In the genomic region with DNA sequence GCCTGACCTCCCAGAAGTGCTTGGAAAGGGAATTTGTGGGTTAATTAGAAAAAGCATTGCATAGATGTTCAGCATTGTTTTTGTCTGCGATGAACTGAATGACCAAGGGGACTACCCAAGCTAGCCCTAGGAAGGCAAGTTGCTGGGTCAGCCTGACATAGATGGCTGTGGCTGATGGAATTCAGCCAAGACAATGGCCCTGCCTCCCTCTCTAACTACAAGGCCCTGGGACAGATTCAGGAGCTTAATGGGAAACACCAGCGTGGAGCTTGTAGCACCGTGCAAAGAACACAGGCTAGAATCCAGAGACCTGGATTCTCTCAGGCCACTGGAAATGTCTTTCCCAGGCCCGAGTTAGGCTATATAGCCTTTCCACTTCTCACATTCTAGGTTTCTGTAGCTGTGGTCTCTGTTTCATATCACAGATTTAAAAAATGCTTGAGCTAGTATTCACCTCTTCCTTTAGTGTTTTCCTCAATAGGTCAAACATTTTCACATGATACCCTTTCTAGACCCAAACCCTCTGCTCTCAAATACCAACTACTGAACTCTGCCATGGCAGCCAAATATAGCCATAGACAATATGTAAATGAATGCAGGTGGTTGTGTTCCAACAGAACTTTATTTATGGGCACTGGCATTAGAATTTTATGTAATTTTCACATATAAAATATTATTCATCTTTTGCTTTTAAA, we compare ENCODE assay signal across 1 cellular context.
TF ChIP-seq lines count a peak whose summit lies in the region.

No MANE protein-coding gene starts in this region.

TF ChIP-seq in WTC11, 78 proteins besides CTCF, POLR2A, EP300 and RAD21 (continued from another document):
- TF ChIP-seq, protein P1, sequence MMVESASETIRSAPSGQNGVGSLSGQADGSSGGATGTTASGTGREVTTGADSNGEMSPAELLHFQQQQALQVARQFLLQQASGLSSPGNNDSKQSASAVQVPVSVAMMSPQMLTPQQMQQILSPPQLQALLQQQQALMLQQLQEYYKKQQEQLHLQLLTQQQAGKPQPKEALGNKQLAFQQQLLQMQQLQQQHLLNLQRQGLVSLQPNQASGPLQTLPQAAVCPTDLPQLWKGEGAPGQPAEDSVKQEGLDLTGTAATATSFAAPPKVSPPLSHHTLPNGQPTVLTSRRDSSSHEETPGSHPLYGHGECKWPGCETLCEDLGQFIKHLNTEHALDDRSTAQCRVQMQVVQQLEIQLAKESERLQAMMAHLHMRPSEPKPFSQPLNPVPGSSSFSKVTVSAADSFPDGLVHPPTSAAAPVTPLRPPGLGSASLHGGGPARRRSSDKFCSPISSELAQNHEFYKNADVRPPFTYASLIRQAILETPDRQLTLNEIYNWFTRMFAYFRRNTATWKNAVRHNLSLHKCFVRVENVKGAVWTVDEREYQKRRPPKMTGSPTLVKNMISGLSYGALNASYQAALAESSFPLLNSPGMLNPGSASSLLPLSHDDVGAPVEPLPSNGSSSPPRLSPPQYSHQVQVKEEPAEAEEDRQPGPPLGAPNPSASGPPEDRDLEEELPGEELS (CRISPR knock-in tag; IDR thresholded peaks at IDR 0.05), result no peak
- TF ChIP-seq FOXP1 (CRISPR knock-in tag; IDR thresholded peaks at IDR 0.05; ENCODE audit: borderline replicate concordance) (no peak), GTF2I (CRISPR knock-in tag; conservative IDR thresholded peaks at IDR 0.05) (no peak), ETV6 (CRISPR knock-in tag; IDR thresholded peaks at IDR 0.05) (no peak), ELF4 (CRISPR knock-in tag; IDR thresholded peaks at IDR 0.05; ENCODE audit: low read depth) (no peak), TEAD1 (CRISPR knock-in tag; IDR thresholded peaks at IDR 0.05) (no peak)
- TF ChIP-seq, protein P2, sequence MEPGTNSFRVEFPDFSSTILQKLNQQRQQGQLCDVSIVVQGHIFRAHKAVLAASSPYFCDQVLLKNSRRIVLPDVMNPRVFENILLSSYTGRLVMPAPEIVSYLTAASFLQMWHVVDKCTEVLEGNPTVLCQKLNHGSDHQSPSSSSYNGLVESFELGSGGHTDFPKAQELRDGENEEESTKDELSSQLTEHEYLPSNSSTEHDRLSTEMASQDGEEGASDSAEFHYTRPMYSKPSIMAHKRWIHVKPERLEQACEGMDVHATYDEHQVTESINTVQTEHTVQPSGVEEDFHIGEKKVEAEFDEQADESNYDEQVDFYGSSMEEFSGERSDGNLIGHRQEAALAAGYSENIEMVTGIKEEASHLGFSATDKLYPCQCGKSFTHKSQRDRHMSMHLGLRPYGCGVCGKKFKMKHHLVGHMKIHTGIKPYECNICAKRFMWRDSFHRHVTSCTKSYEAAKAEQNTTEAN (CRISPR knock-in tag; IDR thresholded peaks at IDR 0.05), result no peak
- TF ChIP-seq, protein P3, sequence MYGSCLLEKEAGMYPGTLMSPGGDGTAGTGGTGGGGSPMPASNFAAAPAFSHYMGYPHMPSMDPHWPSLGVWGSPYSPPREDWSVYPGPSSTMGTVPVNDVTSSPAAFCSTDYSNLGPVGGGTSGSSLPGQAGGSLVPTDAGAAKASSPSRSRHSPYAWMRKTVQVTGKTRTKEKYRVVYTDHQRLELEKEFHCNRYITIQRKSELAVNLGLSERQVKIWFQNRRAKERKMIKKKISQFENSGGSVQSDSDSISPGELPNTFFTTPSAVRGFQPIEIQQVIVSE (CRISPR knock-in tag; IDR thresholded peaks at IDR 0.05; ENCODE audit: borderline replicate concordance), result no peak
